In the genomic region with DNA sequence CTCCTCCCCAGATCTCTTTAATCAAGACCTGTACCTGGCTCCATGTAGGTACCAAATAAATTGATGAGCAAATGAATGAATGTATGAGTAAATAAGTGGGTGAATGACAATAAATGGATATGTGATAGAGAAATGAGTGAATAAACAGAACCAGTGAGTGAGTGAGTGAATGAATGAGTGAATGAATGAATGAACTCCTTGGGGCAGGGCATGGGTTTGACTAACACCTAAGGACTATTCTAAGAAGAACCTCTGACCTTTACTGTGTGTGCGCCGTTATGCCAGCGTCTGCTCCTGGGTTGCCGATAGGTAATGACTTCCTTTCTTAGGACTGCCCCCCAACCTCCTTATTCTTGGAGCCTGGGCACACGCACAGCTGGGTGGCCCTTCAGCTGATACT, we compare ENCODE assay signal across 13 cellular contexts. TPM values are rescaled to one million over a fixed set of nuclear protein-coding genes. Genes with fewer than 3 reads are reported as not detected.
DNase-seq lines count a peak whose midpoint lies in the region; ATAC-seq and TF ChIP-seq lines count a peak whose summit lies in the region.
"Had no signal": no experiment of that assay in that cellular context is flagged by ENCODE, and none has a peak within 500 bp of the region (broad histone marks: within the 10 kb centered on the region; RNA-seq: fewer than 3 reads in every experiment).

No MANE protein-coding gene starts in this region.

- no peaks in the 10 kb centered on the region for H3K9me3 ChIP-seq in left lung
- H3K9me3 ChIP-seq: heart left ventricle had no signal

- no peak for TF ChIP-seq CTCF in progenitor cell of endocrine pancreas (IDR thresholded peaks at IDR 0.05; ENCODE audit: unreplicated experiment)
- no peak for TF ChIP-seq CTCF in left lung (IDR thresholded peaks at IDR 0.05)

- H3K9me3 Mint-ChIP-seq in T-helper 2 cell treated with Interferon-gamma antibody and Interleukin-4, amounts not matched to agents 5 μg/mL and 100 μg/mL, for 36 hours: no peaks in the 10 kb centered on the region
- H3K9me3 Mint-ChIP-seq in effector memory CD8-positive, alpha-beta T cell: no peaks in the 10 kb centered on the region
- no peaks in the 10 kb centered on the region for H3K9me3 Mint-ChIP-seq in progenitor cell of endocrine pancreas (ENCODE audit: low read depth)

- H3K4me1 Mint-ChIP-seq in T-helper 2 cell treated with Interferon-gamma antibody and Interleukin-4, amounts not matched to agents 5 μg/mL and 100 μg/mL, for 36 hours (ENCODE audit: low read depth): peaks cover 23% of the 10 kb centered on the region
- H3K4me1 Mint-ChIP-seq in effector memory CD8-positive, alpha-beta T cell (ENCODE audit: low read depth in 2 of 2): peaks cover 21 to 24% of the 10 kb centered on the region in 2 donors
- peaks cover 8% of the 10 kb centered on the region for H3K4me1 Mint-ChIP-seq in progenitor cell of endocrine pancreas (ENCODE audit: low read depth)

- H3K4me3 ChIP-seq in left lung: no peak overlapping the region

- H3K4me3 Mint-ChIP-seq in T-helper 2 cell treated with Interferon-gamma antibody and Interleukin-4, amounts not matched to agents 5 μg/mL and 100 μg/mL, for 36 hours: peak overlapping the region; percentile 50
- H3K4me3 Mint-ChIP-seq in effector memory CD8-positive, alpha-beta T cell: peak overlapping the region; percentile 40 to 92
- H3K4me3 Mint-ChIP-seq in progenitor cell of endocrine pancreas (ENCODE audit: low read depth): peak overlapping the region; percentile 30

- intact Hi-C loops in left lung (cut with DNase I): no loop called here

- peaks cover 8% of the 10 kb centered on the region for H3K36me3 Mint-ChIP-seq in T-helper 2 cell treated with Interferon-gamma antibody and Interleukin-4, amounts not matched to agents 5 μg/mL and 100 μg/mL, for 36 hours (ENCODE audit: low read depth)
- peaks cover 27% of the 10 kb centered on the region for H3K36me3 Mint-ChIP-seq in effector memory CD8-positive, alpha-beta T cell (ENCODE audit: insufficient read depth)
- H3K36me3 Mint-ChIP-seq in progenitor cell of endocrine pancreas (ENCODE audit: insufficient read depth): peaks cover 2% of the 10 kb centered on the region

- H3K27ac ChIP-seq in left lung: no peak overlapping the region
- H3K27ac ChIP-seq: brain microvascular endothelial cell, heart left ventricle had no signal

- H3K27me3 Mint-ChIP-seq in T-helper 2 cell treated with Interferon-gamma antibody and Interleukin-4, amounts not matched to agents 5 μg/mL and 100 μg/mL, for 36 hours (ENCODE audit: low read depth): peaks cover 2% of the 10 kb centered on the region
- H3K27me3 Mint-ChIP-seq in effector memory CD8-positive, alpha-beta T cell: no peaks in the 10 kb centered on the region
- H3K27me3 Mint-ChIP-seq in progenitor cell of endocrine pancreas: peaks cover 8% of the 10 kb centered on the region

- no peak overlapping the region for H3K27ac Mint-ChIP-seq in T-helper 2 cell treated with Interferon-gamma antibody and Interleukin-4, amounts not matched to agents 5 μg/mL and 100 μg/mL, for 36 hours
- H3K27ac Mint-ChIP-seq in effector memory CD8-positive, alpha-beta T cell: no peak overlapping the region
- H3K27ac Mint-ChIP-seq in progenitor cell of endocrine pancreas: no peak overlapping the region

- H3K4me1 ChIP-seq in left lung: peaks cover 7 to 19% of the 10 kb centered on the region in 2 donors

- no peak for ATAC-seq in effector memory CD8-positive, alpha-beta T cell (replicated peaks)
- ATAC-seq in left lung (no peak), GM19467 (IDR thresholded peaks at IDR 0.05; ENCODE audit: unreplicated experiment) (no peak)
- ATAC-seq: heart left ventricle, left lobe of liver had no signal

- peaks cover 0 to 6% of the 10 kb centered on the region in 2 donors for H3K36me3 ChIP-seq in left lung
- H3K36me3 ChIP-seq: brain microvascular endothelial cell had no signal

- DNase-seq in T-helper 2 cell treated with Interferon-gamma antibody and Interleukin-4, amounts not matched to agents 5 μg/mL and 100 μg/mL, for 36 hours (ENCODE audit: low spot score): no peak
- DNase-seq in T-helper 2 cell (no peak), NCI-H69 (lab: John Stamatoyannopoulos, UW) (peak; percentile 27), progenitor cell of endocrine pancreas (ENCODE audit: low spot score, unreplicated experiment) (no peak), NCI-H510A (lab: John Stamatoyannopoulos, UW) (no peak), left lung (no peak)
- no peak for DNase-seq in effector memory CD8-positive, alpha-beta T cell
- DNase-seq: brain microvascular endothelial cell, DMS79 treated with DMSO at 0.1 percent for 48 hours, NCI-H1436 treated with DMSO at 0.1 percent for 48 hours had no signal

- H3K27me3 ChIP-seq in left lung: no peaks in the 10 kb centered on the region
- H3K27me3 ChIP-seq: brain microvascular endothelial cell, heart left ventricle had no signal

RNA-seq across cellular contexts. Expression of gene RPL26L1, which starts 1.8 kb away (rescaled TPM):
- total RNA-seq in progenitor cell of endocrine pancreas (36.1 and 38.4 TPM in 2 replicates), left lung (10 to 100 TPM; 28.3 to 33.7 TPM)

RNA-seq across cellular contexts. Expression of gene ATP6V0E1, which starts 26.1 kb away (rescaled TPM):
- total RNA-seq in progenitor cell of endocrine pancreas (137 and 142 TPM in 2 replicates), left lung (100 to 1,000 TPM; 380 to 385 TPM)
